15 cellular contexts compared by ENCODE assay signal in genomic region chr18:23881778-23882177, GRCh38.
DNase-seq lines count a peak whose midpoint lies in the region; ATAC-seq and TF ChIP-seq lines count a peak whose summit lies in the region.
"Had no signal": no experiment of that assay in that cellular context is flagged by ENCODE, and none has a peak within 500 bp of the region (broad histone marks: within the 10 kb centered on the region; RNA-seq: fewer than 3 reads in every experiment).

No MANE protein-coding gene starts in this region.

- no peak for TF ChIP-seq POLR2A in thyroid gland (IDR thresholded peaks at IDR 0.05)

- ATAC-seq in Right ventricle myocardium superior (ENCODE audit: poor library complexity) = peak; percentile 17
- ATAC-seq in GM19463 (IDR thresholded peaks at IDR 0.05; ENCODE audit: unreplicated experiment) = no peak
- ATAC-seq: activated CD4-positive, CD25-positive, alpha-beta regulatory T cell treated with anti-CD3 and anti-CD28 coated beads, Interleukin-2, amount 50 U/mL, for 24 hours; CD8-positive, alpha-beta T cell; T-cell had no signal

- intact Hi-C loops in Right ventricle myocardium superior (cut with DNase I) (no loop called here), cardiac septum (cut with DNase I) (no loop called here), thyroid gland (cut with DNase I) (no loop called here), ascending aorta (cut with DNase I) (no loop called here)

- H3K27me3 ChIP-seq in thyroid gland (no peaks in the 10 kb centered on the region), ascending aorta (no peaks in the 10 kb centered on the region)

- H3K36me3 ChIP-seq in thyroid gland = no peaks in the 10 kb centered on the region
- H3K36me3 ChIP-seq in ascending aorta = no peaks in the 10 kb centered on the region

- H3K27ac ChIP-seq in epithelial cell of prostate = peak overlapping the region; percentile 89
- H3K27ac ChIP-seq in thyroid gland = no peak overlapping the region
- H3K27ac ChIP-seq in ascending aorta = no peak overlapping the region
- H3K27ac ChIP-seq: GM23248 had no signal

- TF ChIP-seq CTCF in thyroid gland (IDR thresholded peaks at IDR 0.05) (no peak), ascending aorta (IDR thresholded peaks at IDR 0.05) (no peak)

- H3K4me1 ChIP-seq in thyroid gland (no peaks in the 10 kb centered on the region), ascending aorta (peaks cover 0 to 18% of the 10 kb centered on the region in 2 donors)

- H3K4me3 ChIP-seq in thyroid gland (replicated peaks in 1 of 3) = no peak overlapping the region
- H3K4me3 ChIP-seq in ascending aorta = no peak overlapping the region
- H3K4me3 ChIP-seq: GM23248, skin epidermis had no signal

- H3K9me3 ChIP-seq in thyroid gland (no peaks in the 10 kb centered on the region), ascending aorta (no peaks in the 10 kb centered on the region)

- WGBS in thyroid gland, 2 donors = 20 to 59% methylated on average over 8 of the region's 8 CpGs

- DNase-seq in Right ventricle myocardium superior (no peak), cardiac septum (ENCODE audit: low spot score) (no peak), NCI-H526 treated with DMSO at 0.1 percent for 48 hours (lab: John Stamatoyannopoulos, UW) (peak; percentile 34), epithelial cell of prostate (ENCODE audit: low read depth, low spot score) (no peak), thyroid gland (peak; percentile 69 to 78), ascending aorta (ENCODE audit: low spot score in 2 of 2) (no peak), NCI-H1048 (lab: John Stamatoyannopoulos, UW) (no peak)
- DNase-seq: activated naive CD4-positive, alpha-beta T cell treated with anti-CD3 and anti-CD28 coated beads, Interleukin-2, amount 10 ng/mL, durations not matched to agents 7 days and 5 days; CD8-positive, alpha-beta T cell; GM23248; stimulated activated naive CD4-positive, alpha-beta T cell treated with Interleukin-2 at 50 U/mL for 16 hours; T-cell had no signal

Comparison
In these comparisons a context has a peak if more than half of its experiments do, and no peak if none do; other contexts are left out.
1. DNase-seq: peak in NCI-H526 treated with DMSO at 0.1 percent for 48 hours (single experiment) and thyroid gland (2 of 2); none in Right ventricle myocardium superior (single experiment), cardiac septum (single experiment), epithelial cell of prostate (single experiment), ascending aorta (0 of 2) and NCI-H1048 (single experiment).